ENCODE assay signal across 8 cellular contexts in genomic region chr3:14791343-14791945, GRCh38. TPM values are rescaled to one million over a fixed set of nuclear protein-coding genes. Genes with fewer than 3 reads are reported as not detected.
DNase-seq lines count a peak whose midpoint lies in the region; ATAC-seq and TF ChIP-seq lines count a peak whose summit lies in the region.

No MANE protein-coding gene starts in this region.

- no peaks in the 10 kb centered on the region for H3K9me2 ChIP-seq in DOHH2 (replicated peaks; ENCODE audit: control insufficient read depth, low read length)
- no peaks in the 10 kb centered on the region for H3K9me2 ChIP-seq in Karpas-422 (replicated peaks; ENCODE audit: insufficient read depth, low read length)

- CTCF ChIA-PET in mammary epithelial cell (lab: Charles Lee; ENCODE audit: low non-redundant PET) = interaction anchor here (0.6 to 0.7 kb wide), 2 partner anchors 30 to 130 kb away, joined by 3 read pairs; no protein-coding TSS in a partner anchor

- no peak overlapping the region for H3K9ac ChIP-seq in Karpas-422 (ENCODE audit: low read length)
- H3K9ac ChIP-seq in mammary epithelial cell (ENCODE audit: insufficient read depth, low read length) = no peak overlapping the region

- H3K9me3 Mint-ChIP-seq in stimulated activated effector memory CD8-positive, alpha-beta T cell treated with anti-CD3 and anti-CD28 coated beads, Interleukin-12 subunit alpha, Interleukin-12 subunit beta, amount 100 ng/mL, for 72 hours = no peaks in the 10 kb centered on the region

- H2AFZ ChIP-seq in Karpas-422 (ENCODE audit: low read length) (no peak overlapping the region), mammary epithelial cell (ENCODE audit: low read depth, low read length) (no peak overlapping the region)

- no peaks in the 10 kb centered on the region for H3K36me3 Mint-ChIP-seq in stimulated activated effector memory CD8-positive, alpha-beta T cell treated with anti-CD3 and anti-CD28 coated beads, Interleukin-12 subunit alpha, Interleukin-12 subunit beta, amount 100 ng/mL, for 72 hours

- H4K20me1 ChIP-seq in DOHH2 (ENCODE audit: control insufficient read depth, insufficient read depth, low read depth, low read length) (0 out of 2 replicates have a peak, but pooled peaks cover 3% of the 10 kb centered on the region), Karpas-422 (ENCODE audit: insufficient read depth, low read depth, low read length) (no peaks in the 10 kb centered on the region), mammary epithelial cell (ENCODE audit: insufficient read depth, low read length) (no peaks in the 10 kb centered on the region)

- H3K4me1 ChIP-seq in DOHH2 (ENCODE audit: control insufficient read depth, low read length) (no peaks in the 10 kb centered on the region), Karpas-422 (ENCODE audit: low read length) (no peaks in the 10 kb centered on the region), mammary epithelial cell (ENCODE audit: insufficient read depth, low read length) (no peaks in the 10 kb centered on the region), left lung (peaks cover 0 to 4% of the 10 kb centered on the region in 2 donors)

- H3K9me3 ChIP-seq in DOHH2 (ENCODE audit: control insufficient read depth, insufficient read depth, low read length) (no peaks in the 10 kb centered on the region), Karpas-422 (ENCODE audit: low read length) (no peaks in the 10 kb centered on the region), mammary epithelial cell (replicated peaks; ENCODE audit: insufficient read depth, low read length) (no peaks in the 10 kb centered on the region), left lung (no peaks in the 10 kb centered on the region)

- intact Hi-C loops in mammary epithelial cell (cut with micrococcal nuclease) = loop anchor here (1.0 kb wide), 2 partner anchors 125 to 130 kb away; no protein-coding TSS in a partner anchor
- intact Hi-C loops in left lung (cut with DNase I) = loop anchor here in 1 of 2 donors (5.0 kb wide), 1 partner anchor 131 kb away; no protein-coding TSS in a partner anchor

- peaks cover 28% of the 10 kb centered on the region for H3K27me3 ChIP-seq in DOHH2 (ENCODE audit: control insufficient read depth, low read length)
- no peaks in the 10 kb centered on the region for H3K27me3 ChIP-seq in Karpas-422 (ENCODE audit: low read length)
- H3K27me3 ChIP-seq in mammary epithelial cell (ENCODE audit: insufficient read depth, low read length) = peaks cover 4% of the 10 kb centered on the region
- no peaks in the 10 kb centered on the region for H3K27me3 ChIP-seq in left lung

- H3K79me2 ChIP-seq in DOHH2 (ENCODE audit: control insufficient read depth, low read length) = no peaks in the 10 kb centered on the region
- no peaks in the 10 kb centered on the region for H3K79me2 ChIP-seq in Karpas-422 (ENCODE audit: low read length)
- no peaks in the 10 kb centered on the region for H3K79me2 ChIP-seq in mammary epithelial cell (ENCODE audit: insufficient read depth, low read length)

- ATAC-seq in left lung (peak; percentile 87), HG03135 (IDR thresholded peaks at IDR 0.05; ENCODE audit: unreplicated experiment) (no peak), HG03039 (IDR thresholded peaks at IDR 0.05; ENCODE audit: unreplicated experiment) (no peak)
- ATAC-seq in stimulated activated effector memory CD8-positive, alpha-beta T cell treated with anti-CD3 and anti-CD28 coated beads, Interleukin-12 subunit alpha, Interleukin-12 subunit beta, amount 100 ng/mL, for 72 hours = peak; percentile 44

- dilution Hi-C loops in mammary epithelial cell (cut with HindIII; ENCODE audit: low sequenced_read_pairs) = no loop called here

- no TSS peak for BruUV-seq in mammary epithelial cell (replicated peaks; lab: Mats Ljungman, UMichigan)

- H3K4me1 Mint-ChIP-seq in stimulated activated effector memory CD8-positive, alpha-beta T cell treated with anti-CD3 and anti-CD28 coated beads, Interleukin-12 subunit alpha, Interleukin-12 subunit beta, amount 100 ng/mL, for 72 hours = no peaks in the 10 kb centered on the region

- 42% methylated on average over 13 of the region's 15 CpGs for WGBS in mammary epithelial cell (ENCODE audit: low coverage, missing lambda C conversion rate)

- H3K4me2 ChIP-seq in DOHH2 (ENCODE audit: low read length) (no peak overlapping the region), Karpas-422 (ENCODE audit: low read depth, low read length, poor library complexity, severe bottlenecking) (no peak overlapping the region), mammary epithelial cell (ENCODE audit: insufficient read depth, low read depth, low read length) (no peak overlapping the region)

- in situ Hi-C loops in mammary epithelial cell (cut with MboI; ENCODE audit: low sequenced_read_pairs in 2 of 2) = loop anchor here in 1 of 2 donors (25.0 kb wide), 1 partner anchor 121 kb away; no protein-coding TSS in a partner anchor

- H3K4me3 Mint-ChIP-seq in stimulated activated effector memory CD8-positive, alpha-beta T cell treated with anti-CD3 and anti-CD28 coated beads, Interleukin-12 subunit alpha, Interleukin-12 subunit beta, amount 100 ng/mL, for 72 hours = no peak overlapping the region

- H3K27ac ChIP-seq in DOHH2 (ENCODE audit: low read depth, low read length) = no peak overlapping the region
- H3K27ac ChIP-seq in Karpas-422 (ENCODE audit: low read length) = no peak overlapping the region
- H3K27ac ChIP-seq in mammary epithelial cell (ENCODE audit: insufficient read depth, low read depth, low read length) = no peak overlapping the region
- H3K27ac ChIP-seq in left lung = no peak overlapping the region

- no peak overlapping the region for H3K4me3 ChIP-seq in DOHH2 (ENCODE audit: low read length)
- H3K4me3 ChIP-seq in Karpas-422 (ENCODE audit: low read length) = no peak overlapping the region
- no peak overlapping the region for H3K4me3 ChIP-seq in mammary epithelial cell (replicated peaks in 1 of 3; ENCODE audit: insufficient read depth in 1 of 3, low read depth in 2 of 3, low read length in 3 of 3)
- no peak overlapping the region for H3K4me3 ChIP-seq in left lung

- H3F3A ChIP-seq in DOHH2 (ENCODE audit: control insufficient read depth, insufficient read depth) = no peaks in the 10 kb centered on the region

- DNase-seq in Karpas-422 (peak; percentile 82), T-helper 9 cell (peak; percentile 32), mammary epithelial cell (peak; percentile 26), left lung (peak in 1 of 2 donors; percentile 54)
- peak in 1 of 2 donors; percentile 64 for DNase-seq in stimulated activated effector memory CD8-positive, alpha-beta T cell treated with anti-CD3 and anti-CD28 coated beads, Interleukin-12 subunit alpha, Interleukin-12 subunit beta, amount 100 ng/mL, for 72 hours (ENCODE audit: low spot score in 2 of 2)

- no peak overlapping the region for H3K27ac Mint-ChIP-seq in stimulated activated effector memory CD8-positive, alpha-beta T cell treated with anti-CD3 and anti-CD28 coated beads, Interleukin-12 subunit alpha, Interleukin-12 subunit beta, amount 100 ng/mL, for 72 hours

- H3K36me3 ChIP-seq in DOHH2 (ENCODE audit: control insufficient read depth, low read length) (no peaks in the 10 kb centered on the region), Karpas-422 (ENCODE audit: insufficient read depth, low read length) (no peaks in the 10 kb centered on the region), mammary epithelial cell (ENCODE audit: insufficient read depth, low read length) (no peaks in the 10 kb centered on the region), left lung (no peaks in the 10 kb centered on the region)

- TF ChIP-seq CTCF in DOHH2 (IDR thresholded peaks at IDR 0.05; ENCODE audit: low read depth, low read length, poor library complexity, severe bottlenecking) (peak; percentile 85), mammary epithelial cell (conservative IDR thresholded peaks at IDR 0.05 in 1 of 2, IDR thresholded peaks at IDR 0.05 in 1 of 2; ENCODE audit: extremely low read depth in 1 of 2, insufficient read depth in 1 of 2, low read depth in 1 of 2, low read length in 2 of 2) (peak; percentile 52 to 82), left lung (IDR thresholded peaks at IDR 0.05) (peak; percentile 34 to 61)

RNA-seq across cellular contexts. Expression of gene FGD5, which starts 27.3 kb away (rescaled TPM):
- total RNA-seq in Karpas-422 (2014; rRNA removed; shearing (Covaris generic); ENCODE audit: low replicate concordance) = not detected in 2 replicates
- total RNA-seq in mammary epithelial cell (not detected), left lung (10 to 100 TPM; 25.4 to 48.7 TPM)
- polyA plus RNA-seq in mammary epithelial cell = not detected
- not detected for polyA minus RNA-seq in mammary epithelial cell

Comparison
In these comparisons a context has a peak if more than half of its experiments do, and no peak if none do; other contexts are left out.
1. ATAC-seq: peak in left lung (single experiment) and stimulated activated effector memory CD8-positive, alpha-beta T cell treated with anti-CD3 and anti-CD28 coated beads, Interleukin-12 subunit alpha, Interleukin-12 subunit beta, amount 100 ng/mL, for 72 hours (single experiment); none in HG03135 (single experiment) and HG03039 (single experiment).
2. RNA of gene FGD5, which starts 27.3 kb away (total RNA-seq): 25.4 to 48.7 TPM in left lung; not detected in mammary epithelial cell and not detected in Karpas-422; every median in the first group is over 10 times any median in the second.
3. Peak in every context shown above with its lines, with median percentiles within 50 percentile points of each other: CTCF ChIP-seq.